ENCODE assay signal across 9 cellular contexts in genomic region chr1:175129997-175130648, GRCh38.
DNase-seq lines count a peak whose midpoint lies in the region; ATAC-seq and TF ChIP-seq lines count a peak whose summit lies in the region.
"Had no signal": no experiment of that assay in that cellular context is flagged by ENCODE, and none has a peak within 500 bp of the region (broad histone marks: within the 10 kb centered on the region; RNA-seq: fewer than 3 reads in every experiment).

No MANE protein-coding gene starts in this region.

- peak overlapping the region in 3 of 11 experiments; percentile 16 to 25 (median 21); a peak in 2 of 22 replicates for H3K27ac ChIP-seq in BLaER1 treated with 17β-estradiol and CSF1 and Interleukin-3, amounts not matched to agents 10 nM and 100 nM
- H3K27ac ChIP-seq in lower lobe of right lung = peak overlapping the region; percentile 64

- H3K36me3 ChIP-seq in BLaER1 treated with 17β-estradiol and CSF1 and Interleukin-3, amounts not matched to agents 10 nM and 100 nM = no peaks in the 10 kb centered on the region
- H3K36me3 ChIP-seq in lower lobe of right lung = no peaks in the 10 kb centered on the region

- H3K4me2 ChIP-seq in BLaER1 treated with 17β-estradiol and CSF1 and Interleukin-3, amounts not matched to agents 10 nM and 100 nM = peak overlapping the region in 7 of 11 experiments; percentile 1 to 29 (median 15); a peak in 6 of 22 replicates

- DNase-seq in NCI-H146 (lab: John Stamatoyannopoulos, UW) = peak; percentile 64
- peak; percentile 8 for DNase-seq in cerebellar cortex (ENCODE audit: low spot score)
- no peak for DNase-seq in lower lobe of right lung
- DNase-seq in GM03348 (ENCODE audit: low spot score) = no peak
- no peak for DNase-seq in COR-L47 (lab: John Stamatoyannopoulos, UW)
- DNase-seq in GDM1 (lab: John Stamatoyannopoulos, UW) = no peak
- no peak for DNase-seq in GM10248 (ENCODE audit: extremely low spot score)
- DNase-seq: activated naive CD8-positive, alpha-beta T cell treated with anti-CD3 and anti-CD28 coated beads, Interleukin-2, amount 10 ng/mL, durations not matched to agents 7 days and 5 days had no signal

- CTCF ChIA-PET in GM10248 (lab: Yijun Ruan, JAX) = interaction anchor here (0.7 to 19.8 kb wide), 3 partner anchors 17 to 102 kb away, joined by 3 to 289 read pairs (median 80); no protein-coding TSS in a partner anchor

- TF ChIP-seq CTCF in lower lobe of right lung (IDR thresholded peaks at IDR 0.05) (peak; percentile 8), GM10248 (IDR thresholded peaks at IDR 0.05; ENCODE audit: control extremely low read depth, extremely low read depth, low read depth, missing control alignments) (no peak)

- H3K9me3 ChIP-seq in BLaER1 treated with 17β-estradiol and CSF1 and Interleukin-3, amounts not matched to agents 10 nM and 100 nM (replicated peaks in 1 of 11) = no peaks in the 10 kb centered on the region
- no peaks in the 10 kb centered on the region for H3K9me3 ChIP-seq in lower lobe of right lung

- peaks cover 15 to 51% (median 32%) of the 10 kb centered on the region in 10 experiments; a peak in 19 of 20 replicates for H3K4me1 ChIP-seq in BLaER1 treated with 17β-estradiol and CSF1 and Interleukin-3, amounts not matched to agents 10 nM and 100 nM
- H3K4me1 ChIP-seq in lower lobe of right lung = peaks cover 35% of the 10 kb centered on the region

- ATAC-seq in lower lobe of right lung = no peak

- POLR2A ChIA-PET in GM10248 (lab: Yijun Ruan, JAX) = no interaction called here

- intact Hi-C loops in lower lobe of right lung (cut with DNase I) = loop anchor here (10.0 kb wide), 1 partner anchor 95 kb away; no protein-coding TSS in a partner anchor

- H3K9ac ChIP-seq in BLaER1 treated with 17β-estradiol and CSF1 and Interleukin-3, amounts not matched to agents 10 nM and 100 nM = no peak overlapping the region

- no peaks in the 10 kb centered on the region for H3K27me3 ChIP-seq in BLaER1 treated with 17β-estradiol and CSF1 and Interleukin-3, amounts not matched to agents 10 nM and 100 nM
- H3K27me3 ChIP-seq in lower lobe of right lung (ENCODE audit: low read depth) = no peaks in the 10 kb centered on the region

- no peak overlapping the region for H3K4me3 ChIP-seq in BLaER1 treated with 17β-estradiol and CSF1 and Interleukin-3, amounts not matched to agents 10 nM and 100 nM
- H3K4me3 ChIP-seq in lower lobe of right lung = no peak overlapping the region

- no peaks in the 10 kb centered on the region for H4K20me1 ChIP-seq in BLaER1 treated with 17β-estradiol and CSF1 and Interleukin-3, amounts not matched to agents 10 nM and 100 nM

Comparison
In these comparisons a context has a peak if more than half of its experiments do, and no peak if none do; other contexts are left out.
1. DNase-seq: peak in NCI-H146 (single experiment) and cerebellar cortex (single experiment); none in lower lobe of right lung (single experiment), GM03348 (single experiment), COR-L47 (single experiment), GDM1 (single experiment) and GM10248 (single experiment).